8 cellular contexts compared by ENCODE assay signal in genomic region chr9:41359116-41359515, GRCh38.
DNase-seq lines count a peak whose midpoint lies in the region; ATAC-seq and TF ChIP-seq lines count a peak whose summit lies in the region.
"Not testable (repeated sequence)": the region's sequence is repeated elsewhere in the genome, so short reads cannot be mapped to it uniquely, and the experiment has no call there.

No MANE protein-coding gene starts in this region.

- ATAC-seq in CD4-positive, CD25-positive, alpha-beta regulatory T cell (ENCODE audit: low read depth in 2 of 2): peak; percentile 44 to 45

- peak overlapping the region; percentile 39 for H3K9ac ChIP-seq in muscle layer of colon (ENCODE audit: low read length)

- CTCF ChIA-PET in HEK293T (lab: Yijun Ruan, JAX): not testable (repeated sequence)

- H3K4me1 Mint-ChIP-seq in CD4-positive, CD25-positive, alpha-beta regulatory T cell: peaks cover 0 to 11% (median 0%) of the 10 kb centered on the region in 4 donors
- H3K4me1 Mint-ChIP-seq in activated CD4-positive, alpha-beta T cell treated with anti-CD3 and anti-CD28 coated beads, Interleukin-2, amount 10 ng/mL, durations not matched to agents 24 days and 14 days: not testable (repeated sequence)

- H3K27me3 ChIP-seq in CD4-positive, CD25-positive, alpha-beta regulatory T cell (ENCODE audit: control insufficient read depth, insufficient read depth, low read length); muscle layer of colon (ENCODE audit: control insufficient read depth in 1 of 2, insufficient read depth in 2 of 2, low read length in 2 of 2): not testable (repeated sequence)

- peak; percentile 9 to 59 (median 58) for DNase-seq in CD4-positive, CD25-positive, alpha-beta regulatory T cell
- DNase-seq in HEK293T (ENCODE audit: extremely low spot score): not testable (repeated sequence)
- DNase-seq in NCI-H82 (lab: John Stamatoyannopoulos, UW) (peak; percentile 13), cardiac fibroblast (ENCODE audit: low read depth in 2 of 2) (peak; percentile 38 to 46), cardiac septum (ENCODE audit: low spot score) (peak; percentile 84)
- peak; percentile 82 for DNase-seq in activated CD4-positive, alpha-beta T cell treated with anti-CD3 and anti-CD28 coated beads, Interleukin-2, amount 10 ng/mL, durations not matched to agents 24 days and 14 days
- peak; percentile 32 for DNase-seq in stimulated activated CD4-positive, alpha-beta T cell treated with anti-CD3 and anti-CD28 coated beads, Interleukin-4, amount 100 ng/mL, for 24 hours

- H3K4me3 ChIP-seq in CD4-positive, CD25-positive, alpha-beta regulatory T cell (ENCODE audit: low read depth, low read length): peak overlapping the region; percentile 32
- H3K4me3 ChIP-seq in cardiac fibroblast (replicated peaks in 1 of 2; ENCODE audit: low read depth in 2 of 2, low read length in 2 of 2) (peak overlapping the region; percentile 66), muscle layer of colon (ENCODE audit: low read depth in 1 of 2, low read length in 2 of 2) (peak overlapping the region; percentile 29 to 65)

- peak overlapping the region; percentile 97 to 99 (median 99) for H3K27ac Mint-ChIP-seq in CD4-positive, CD25-positive, alpha-beta regulatory T cell
- H3K27ac Mint-ChIP-seq in activated CD4-positive, alpha-beta T cell treated with anti-CD3 and anti-CD28 coated beads, Interleukin-2, amount 10 ng/mL, durations not matched to agents 24 days and 14 days: peak overlapping the region; percentile 97

- peak overlapping the region; percentile 92 to 99 (median 98) for H3K4me3 Mint-ChIP-seq in CD4-positive, CD25-positive, alpha-beta regulatory T cell
- peak overlapping the region; percentile 96 for H3K4me3 Mint-ChIP-seq in activated CD4-positive, alpha-beta T cell treated with anti-CD3 and anti-CD28 coated beads, Interleukin-2, amount 10 ng/mL, durations not matched to agents 24 days and 14 days

- H3K4me1 ChIP-seq in CD4-positive, CD25-positive, alpha-beta regulatory T cell (ENCODE audit: control insufficient read depth, insufficient read depth, low read length, poor library complexity, severe bottlenecking); muscle layer of colon (ENCODE audit: insufficient read depth, low read length): not testable (repeated sequence)

- not testable (repeated sequence) for TF ChIP-seq CTCF in cardiac fibroblast (IDR thresholded peaks at IDR 0.05; ENCODE audit: low read depth, low read length)

- POLR2A ChIA-PET in HEK293T (lab: Yijun Ruan, JAX): not testable (repeated sequence)

- not testable (repeated sequence) for H3K36me3 ChIP-seq in CD4-positive, CD25-positive, alpha-beta regulatory T cell (ENCODE audit: control insufficient read depth, insufficient read depth, low read length); muscle layer of colon (ENCODE audit: insufficient read depth, low read length)

- not testable (repeated sequence) for H3K9me3 ChIP-seq in CD4-positive, CD25-positive, alpha-beta regulatory T cell (ENCODE audit: control insufficient read depth in 2 of 2, low read length in 2 of 2); muscle layer of colon (ENCODE audit: low read length)

- intact Hi-C loops in activated CD4-positive, alpha-beta T cell treated with anti-CD3 and anti-CD28 coated beads, Interleukin-2, amount 10 ng/mL, durations not matched to agents 24 days and 14 days (cut with micrococcal nuclease); cardiac septum (cut with DNase I): not testable (repeated sequence)

- not testable (repeated sequence) for H3K27me3 Mint-ChIP-seq in CD4-positive, CD25-positive, alpha-beta regulatory T cell; activated CD4-positive, alpha-beta T cell treated with anti-CD3 and anti-CD28 coated beads, Interleukin-2, amount 10 ng/mL, durations not matched to agents 24 days and 14 days

- H3K9me3 Mint-ChIP-seq in CD4-positive, CD25-positive, alpha-beta regulatory T cell; activated CD4-positive, alpha-beta T cell treated with anti-CD3 and anti-CD28 coated beads, Interleukin-2, amount 10 ng/mL, durations not matched to agents 24 days and 14 days: not testable (repeated sequence)

- H3K36me3 Mint-ChIP-seq in CD4-positive, CD25-positive, alpha-beta regulatory T cell; activated CD4-positive, alpha-beta T cell treated with anti-CD3 and anti-CD28 coated beads, Interleukin-2, amount 10 ng/mL, durations not matched to agents 24 days and 14 days (ENCODE audit: low read depth): not testable (repeated sequence)

- H3K27ac ChIP-seq in CD4-positive, CD25-positive, alpha-beta regulatory T cell (ENCODE audit: insufficient read depth, low read length, poor library complexity, severe bottlenecking); muscle layer of colon (ENCODE audit: low read depth, low read length): not testable (repeated sequence)

TF ChIP-seq in HEK293T, 16 proteins besides CTCF, POLR2A, EP300 and RAD21:
- peak; percentile 88 for TF ChIP-seq L3MBTL2 (conservative IDR thresholded peaks at IDR 0.05)
